Comparison of ENCODE assay signal across 8 cellular contexts in genomic region chr3:13495921-13496723, GRCh38. TPM values are rescaled to one million over a fixed set of nuclear protein-coding genes. Genes with fewer than 3 reads are reported as not detected.
DNase-seq lines count a peak whose midpoint lies in the region; ATAC-seq, FAIRE-seq and TF ChIP-seq lines count a peak whose summit lies in the region.

No MANE protein-coding gene starts in this region.

- no peak overlapping the region for H3K4me3 Mint-ChIP-seq in WTC11

- H3K27me3 Mint-ChIP-seq in WTC11 (ENCODE audit: low read depth): no peaks in the 10 kb centered on the region; the same call in 1 of the 2 replicates

- H3K9me3 ChIP-seq in mammary epithelial cell (replicated peaks; ENCODE audit: insufficient read depth, low read length) (no peaks in the 10 kb centered on the region), kidney (ENCODE audit: control insufficient read depth in 1 of 2, low read length in 2 of 2) (no peaks in the 10 kb centered on the region)

- 0 out of 2 replicates have a peak overlapping the region, but pooled peaks have one; percentile 49 for H3K27ac Mint-ChIP-seq in WTC11

- ATAC-seq in HG02610 (IDR thresholded peaks at IDR 0.05; ENCODE audit: unreplicated experiment): peak; percentile 68
- ATAC-seq in WTC11: peak; percentile 91
- no peak for ATAC-seq in HG02763 (IDR thresholded peaks at IDR 0.05; ENCODE audit: unreplicated experiment)

- H3K4me1 Mint-ChIP-seq in WTC11: peaks cover 6% of the 10 kb centered on the region; the same call in 1 of the 2 replicates

- H2AFZ ChIP-seq in mammary epithelial cell (ENCODE audit: low read depth, low read length): no peak overlapping the region

- intact Hi-C loops in mammary epithelial cell (cut with micrococcal nuclease): loop anchor here (1.0 to 10.0 kb wide), 5 partner anchors 79 to 404 kb away; partner anchors contain the start of gene WNT7A
- intact Hi-C loops in kidney (cut with DNase I): loop anchor here (5.0 kb wide), 1 partner anchor 151 kb away; no protein-coding TSS in a partner anchor

- DNase-seq in GM06990 (ENCODE audit: extremely low read depth, insufficient read length) (no peak), NCI-H2107 treated with DMSO at 0.1 percent for 48 hours (lab: John Stamatoyannopoulos, UW; ENCODE audit: unreplicated experiment) (peak; percentile 44), WTC11 (ENCODE audit: low spot score) (peak; percentile 86), mammary epithelial cell (peak; percentile 57), kidney (peak; percentile 85)
- peak in 3 of 4 experiments; percentile 47 to 57 (median 52) for DNase-seq in stimulated activated CD4-positive, alpha-beta T cell treated with anti-CD3 and anti-CD28 coated beads, Interleukin-1b, Interleukin-23, amount 100 ng/mL, for 24 hours (ENCODE audit: low read depth in 4 of 4, low spot score in 1 of 4)

- no peaks in the 10 kb centered on the region for H3K9me3 Mint-ChIP-seq in WTC11

- H3K9ac ChIP-seq in mammary epithelial cell (ENCODE audit: insufficient read depth, low read length) (no peak overlapping the region), kidney (ENCODE audit: low read length in 2 of 2) (no peak overlapping the region)

- no peak overlapping the region for H3K4me2 ChIP-seq in mammary epithelial cell (ENCODE audit: insufficient read depth, low read depth, low read length)

- no peak overlapping the region for H3K4me3 ChIP-seq in GM06990 (replicated peaks; ENCODE audit: low read depth, low read length)
- no peak overlapping the region for H3K4me3 ChIP-seq in mammary epithelial cell (replicated peaks in 1 of 3; ENCODE audit: insufficient read depth in 1 of 3, low read depth in 2 of 3, low read length in 3 of 3)
- no peak overlapping the region for H3K4me3 ChIP-seq in kidney (ENCODE audit: low read length in 2 of 2)

- H3K27me3 ChIP-seq in GM06990 (replicated peaks; ENCODE audit: control insufficient read depth, insufficient read depth, low read length) (no peaks in the 10 kb centered on the region; the same call in 1 of the 2 replicates), mammary epithelial cell (ENCODE audit: insufficient read depth, low read length) (no peaks in the 10 kb centered on the region)

- CTCF ChIA-PET in WTC11 (lab: Charles Lee): interaction anchor here (0.6 to 3.2 kb wide), 49 partner anchors 10 to 404 kb away, joined by 3 to 290 read pairs (median 6); partner anchors contain the start of genes HDAC11 and WNT7A
- CTCF ChIA-PET in mammary epithelial cell (lab: Charles Lee; ENCODE audit: low non-redundant PET): interaction anchor here (2.2 kb wide), 1 partner anchor 152 kb away, joined by 34 read pairs; no protein-coding TSS in a partner anchor

- WGBS in mammary epithelial cell (ENCODE audit: low coverage, missing lambda C conversion rate): 51% methylated on average over 11 of the region's 12 CpGs

- POLR2A ChIA-PET in WTC11 (lab: Charles Lee): interaction anchor here (1.0 to 1.2 kb wide), 2 partner anchors 17 to 152 kb away, joined by 3 to 5 read pairs; partner anchors contain the start of gene HDAC11

- BruUV-seq in mammary epithelial cell (replicated peaks; lab: Mats Ljungman, UMichigan): no TSS peak

- H3K4me1 ChIP-seq in mammary epithelial cell (ENCODE audit: insufficient read depth, low read length): no peaks in the 10 kb centered on the region
- H3K4me1 ChIP-seq in kidney (ENCODE audit: control insufficient read depth in 1 of 2, insufficient read depth in 1 of 2, low read depth in 1 of 2, low read length in 2 of 2): peaks cover 0 to 2% of the 10 kb centered on the region in 2 donors

- in situ Hi-C loops in mammary epithelial cell (cut with MboI; ENCODE audit: low sequenced_read_pairs in 2 of 2): loop anchor here (5.0 to 10.0 kb wide), 3 partner anchors 151 to 401 kb away; partner anchors contain the start of gene WNT7A (in 1 of the 2)

- H3K36me3 Mint-ChIP-seq in WTC11: no peaks in the 10 kb centered on the region

- H3K36me3 ChIP-seq in GM06990 (ENCODE audit: control insufficient read depth, insufficient read depth, low read length) (no peaks in the 10 kb centered on the region), mammary epithelial cell (ENCODE audit: insufficient read depth, low read length) (no peaks in the 10 kb centered on the region), kidney (ENCODE audit: control insufficient read depth in 1 of 2, insufficient read depth in 2 of 2, low read length in 2 of 2) (peaks cover 0 to 3% of the 10 kb centered on the region in 2 donors)

- no peaks in the 10 kb centered on the region for H4K20me1 ChIP-seq in mammary epithelial cell (ENCODE audit: insufficient read depth, low read length)

- TF ChIP-seq CTCF in GM06990 (IDR thresholded peaks at IDR 0.05; ENCODE audit: insufficient read depth, low read length, poor library complexity, severe bottlenecking): peak; percentile 95
- peak; percentile 77 for TF ChIP-seq CTCF in WTC11 (IDR thresholded peaks at IDR 0.05)
- peak; percentile 96 for TF ChIP-seq CTCF in mammary epithelial cell (conservative IDR thresholded peaks at IDR 0.05 in 1 of 2, IDR thresholded peaks at IDR 0.05 in 1 of 2; ENCODE audit: extremely low read depth in 1 of 2, insufficient read depth in 1 of 2, low read depth in 1 of 2, low read length in 2 of 2)
- TF ChIP-seq CTCF in kidney (IDR thresholded peaks at IDR 0.05; ENCODE audit: borderline replicate concordance, extremely low read depth, insufficient read depth): peak; percentile 84

- no peak for FAIRE-seq in kidney (lab: Jason Lieb, UNC)

- dilution Hi-C loops in mammary epithelial cell (cut with HindIII; ENCODE audit: low sequenced_read_pairs): no loop called here

- no peak overlapping the region for H3K27ac ChIP-seq in mammary epithelial cell (ENCODE audit: insufficient read depth, low read depth, low read length)
- H3K27ac ChIP-seq in kidney (ENCODE audit: low read depth in 2 of 2, low read length in 2 of 2): no peak overlapping the region

- H3K79me2 ChIP-seq in mammary epithelial cell (ENCODE audit: insufficient read depth, low read length): no peaks in the 10 kb centered on the region

TF ChIP-seq in WTC11, 78 proteins besides CTCF, POLR2A, EP300 and RAD21:
- TF ChIP-seq ZNF416 (CRISPR knock-in tag; IDR thresholded peaks at IDR 0.05) (no peak), FOXK1 (CRISPR knock-in tag; IDR thresholded peaks at IDR 0.05) (no peak), NFE2L1 (CRISPR knock-in tag; IDR thresholded peaks at IDR 0.05) (no peak), MLX (CRISPR knock-in tag; IDR thresholded peaks at IDR 0.05) (no peak), ZMAT4 (CRISPR knock-in tag; IDR thresholded peaks at IDR 0.05) (no peak), CDX4 (CRISPR knock-in tag; IDR thresholded peaks at IDR 0.05; ENCODE audit: borderline replicate concordance) (no peak), IRF2 (CRISPR knock-in tag; IDR thresholded peaks at IDR 0.05; ENCODE audit: borderline replicate concordance, low read depth) (no peak)
TF ChIP-seq in WTC11: peak in this region for 0.

RNA-seq across cellular contexts. Expression of gene HDAC11, which starts 16.0 kb away (rescaled TPM):
- total RNA-seq in WTC11 (2021) (11.5 to 12.5 TPM (median 12.0 TPM) in 3 replicates), mammary epithelial cell (10 to 100 TPM; 17.2 to 17.7 TPM), kidney (28.3 TPM)
- polyA plus RNA-seq in mammary epithelial cell (8.5 TPM), kidney (ENCODE audit: insufficient read depth, low read depth, low replicate concordance) (43.7 TPM)
- polyA minus RNA-seq in mammary epithelial cell: 7.9 TPM

RNA-seq across cellular contexts. Expression of gene FBLN2, which starts 52.8 kb away (rescaled TPM):
- total RNA-seq in WTC11 (2021) (20.7 to 35.2 TPM (median 31.3 TPM) in 3 replicates), mammary epithelial cell (1 to 10 TPM in 1 of 2 donors, not detected in 1; 2.2 TPM), kidney (43.4 TPM)
- polyA plus RNA-seq in mammary epithelial cell (0.03 TPM), kidney (ENCODE audit: insufficient read depth, low read depth, low replicate concordance) (3.2 TPM)
- polyA minus RNA-seq in mammary epithelial cell: not detected
